In genomic region chr11:63871962-63872832, GRCh38 we compare ENCODE assay signal across 8 cellular contexts. TPM values are rescaled to one million over a fixed set of nuclear protein-coding genes. Genes with fewer than 3 reads are reported as not detected.
A peak's percentile ranks its signal among the peaks of the same experiment; 100 is the strongest.
DNase-seq lines count a peak whose midpoint lies in the region; ATAC-seq and TF ChIP-seq lines count a peak whose summit lies in the region.

No MANE protein-coding gene starts in this region.

- CTCF ChIA-PET in A673 (lab: Charles Lee), result interaction anchor here (0.6 to 1.2 kb wide), 2 partner anchors 45 to 104 kb away, joined by 5 to 6 read pairs; partner anchors contain the start of gene ZFTA
- CTCF ChIA-PET in GM10248 (lab: Yijun Ruan, JAX), result interaction anchor here (0.7 to 9.3 kb wide), 16 partner anchors 8 to 104 kb away, joined by 3 to 95 read pairs (median 4); partner anchors contain the start of genes MARK2 and ZFTA
- CTCF ChIA-PET in HEK293 (lab: Yijun Ruan, JAX), result interaction anchor here (0.6 to 5.1 kb wide), 7 partner anchors 11 to 280 kb away, joined by 3 to 42 read pairs (median 4); no protein-coding TSS in a partner anchor

- H3K27ac ChIP-seq in A673 (ENCODE audit: low read depth, low read length, poor library complexity, severe bottlenecking) (peak overlapping the region; percentile 18), HEK293 (ENCODE audit: extremely low read depth, low read depth, low read length) (no peak overlapping the region), coronary artery (peak overlapping the region; percentile 20 to 65), left lung (peak overlapping the region; percentile 48 to 76)

- H3K9me3 ChIP-seq in A673 (ENCODE audit: low read depth, low read length, poor library complexity, severe bottlenecking) (no peaks in the 10 kb centered on the region), HEK293 (ENCODE audit: control insufficient read depth, insufficient read depth, low read depth, low read length) (no peaks in the 10 kb centered on the region), left lung (no peaks in the 10 kb centered on the region)

- no peak overlapping the region for H3K4me3 ChIP-seq in A673 (ENCODE audit: low read depth, low read length, poor library complexity, severe bottlenecking)
- H3K4me3 ChIP-seq in HEK293 (ENCODE audit: low read depth, low read length), result no peak overlapping the region
- H3K4me3 ChIP-seq in LNCaP clone FGC (ENCODE audit: low read depth, low read length), result peak overlapping the region; percentile 36
- H3K4me3 ChIP-seq in coronary artery, result no peak overlapping the region
- no peak overlapping the region for H3K4me3 ChIP-seq in left lung

- intact Hi-C loops in A673 (cut with micrococcal nuclease; ENCODE audit: unreplicated experiment), result no loop called here
- intact Hi-C loops in left lung (cut with DNase I), result no loop called here

- TF ChIP-seq CTCF in A673 (conservative IDR thresholded peaks at IDR 0.05; ENCODE audit: low read depth, low read length) (peak; percentile 63), GM10248 (IDR thresholded peaks at IDR 0.05; ENCODE audit: control extremely low read depth, extremely low read depth, low read depth, missing control alignments) (peak; percentile 79), HEK293 (tag by site-specific recombination; IDR thresholded peaks at IDR 0.05) (peak; percentile 37; the same call in 1 of the 2 replicates), LNCaP clone FGC (IDR thresholded peaks at IDR 0.05; ENCODE audit: control insufficient read depth, extremely low read depth, insufficient read depth) (peak; percentile 73), coronary artery (IDR thresholded peaks at IDR 0.05) (no peak), left lung (IDR thresholded peaks at IDR 0.05) (peak in 1 of 2 donors; percentile 60)

- H3K36me3 ChIP-seq in A673 (ENCODE audit: insufficient read depth, low read length, poor library complexity, severe bottlenecking), result no peaks in the 10 kb centered on the region
- H3K36me3 ChIP-seq in HEK293 (ENCODE audit: control insufficient read depth in 2 of 2, insufficient read depth in 1 of 2, low read length in 2 of 2), result peaks cover 0 to 5% of the 10 kb centered on the region in 2 experiments; a peak in 1 of 3 replicates
- no peaks in the 10 kb centered on the region for H3K36me3 ChIP-seq in left lung

- no TSS peak for BruUV-seq in A673 (replicated peaks; lab: Mats Ljungman, UMichigan)

- no peaks in the 10 kb centered on the region for H3K27me3 ChIP-seq in A673 (replicated peaks; ENCODE audit: insufficient read depth, low read depth, low read length, poor library complexity)
- no peaks in the 10 kb centered on the region for H3K27me3 ChIP-seq in left lung

- peak; percentile 95 for ATAC-seq in left lung

- POLR2A ChIA-PET in A673 (lab: Charles Lee; ENCODE audit: low non-redundant PET) (interaction anchor here (0.6 to 0.7 kb wide), 2 partner anchors 180 to 231 kb away, joined by 3 read pairs; no protein-coding TSS in a partner anchor), GM10248 (lab: Yijun Ruan, JAX) (interaction anchor here (0.5 kb wide), 2 partner anchors 34 to 105 kb away, joined by 4 read pairs; partner anchors contain the start of gene MARK2), HEK293 (lab: Yijun Ruan, JAX) (interaction anchor here (0.9 to 1.5 kb wide), 4 partner anchors 19 to 34 kb away, joined by 4 to 7 read pairs (median 4); partner anchors contain the start of gene MARK2)

- H3K4me1 ChIP-seq in A673 (ENCODE audit: insufficient read depth, low read length, poor library complexity, severe bottlenecking), result peaks cover 19% of the 10 kb centered on the region
- H3K4me1 ChIP-seq in HEK293 (ENCODE audit: control insufficient read depth, insufficient read depth, low read length), result peaks cover 7% of the 10 kb centered on the region
- H3K4me1 ChIP-seq in left lung, result peaks cover 53 to 84% of the 10 kb centered on the region in 2 donors

- peak; percentile 83 for DNase-seq in A673 (ENCODE audit: low spot score)
- DNase-seq in GM10248 (ENCODE audit: extremely low spot score), result peak; percentile 88
- DNase-seq in LNCaP clone FGC (ENCODE audit: low read depth), result peak; percentile 94
- peak in 3 of 5 experiments; percentile 3 to 72 (median 45) for DNase-seq in T-helper 2 cell
- peak; percentile 92 for DNase-seq in coronary artery (ENCODE audit: low spot score)
- peak in 1 of 2 donors; percentile 93 for DNase-seq in left lung
- DNase-seq in stimulated activated CD8-positive, alpha-beta memory T cell treated with anti-CD3 and anti-CD28 coated beads, Interleukin-4, amount 100 ng/mL, for 48 hours, result peak; percentile 53

TF ChIP-seq in HEK293, 187 proteins besides CTCF, POLR2A, EP300 and RAD21 (continues in another document):
- no peak for TF ChIP-seq MZF1 (tag by site-specific recombination; IDR thresholded peaks at IDR 0.05; ENCODE audit: borderline replicate concordance)
- TF ChIP-seq ZNF785 (tag by site-specific recombination; IDR thresholded peaks at IDR 0.05), result no peak
- no peak for TF ChIP-seq ZNF670 (tag by site-specific recombination; IDR thresholded peaks at IDR 0.05; ENCODE audit: low read depth)
- TF ChIP-seq ZNF112 (tag by site-specific recombination; IDR thresholded peaks at IDR 0.05), result no peak
- TF ChIP-seq ZNF513 (tag by site-specific recombination; IDR thresholded peaks at IDR 0.05), result no peak
- peak; percentile 66; the same call in 1 of the 2 replicates for TF ChIP-seq IKZF3 (tag by site-specific recombination; IDR thresholded peaks at IDR 0.05)
- TF ChIP-seq ZNF704 (tag by site-specific recombination; IDR thresholded peaks at IDR 0.05), result no peak
- peak; percentile 37; the same call in 1 of the 2 replicates for TF ChIP-seq ZEB2 (tag by site-specific recombination; IDR thresholded peaks at IDR 0.05)
- TF ChIP-seq SCRT1 (tag by site-specific recombination; IDR thresholded peaks at IDR 0.05; ENCODE audit: borderline replicate concordance), result no peak
- TF ChIP-seq BCL11B (tag by site-specific recombination; IDR thresholded peaks at IDR 0.05; ENCODE audit: low read depth), result no peak
- TF ChIP-seq KLF7 (tag by site-specific recombination; IDR thresholded peaks at IDR 0.05; ENCODE audit: borderline replicate concordance), result no peak
- 0 out of 2 replicates have a peak, but pooled peaks have one; percentile 69 for TF ChIP-seq TRIM28 (IDR thresholded peaks at IDR 0.05; ENCODE audit: borderline replicate concordance, low read length)
- no peak for TF ChIP-seq ZNF121 (tag by site-specific recombination; IDR thresholded peaks at IDR 0.05)
- no peak for TF ChIP-seq ZNF214 (tag by site-specific recombination; IDR thresholded peaks at IDR 0.05; ENCODE audit: borderline replicate concordance)
- no peak for TF ChIP-seq ZNF585B (tag by site-specific recombination; IDR thresholded peaks at IDR 0.05)
- TF ChIP-seq OVOL3 (tag by site-specific recombination; IDR thresholded peaks at IDR 0.05), result no peak
- peak; percentile 22; the same call in 1 of the 2 replicates for TF ChIP-seq SP3 (tag by site-specific recombination; IDR thresholded peaks at IDR 0.05)
- no peak for TF ChIP-seq ZNF138 (tag by site-specific recombination; IDR thresholded peaks at IDR 0.05; ENCODE audit: borderline replicate concordance)
- no peak for TF ChIP-seq ZNF24 (tag by site-specific recombination; IDR thresholded peaks at IDR 0.05)
- no peak for TF ChIP-seq INSM2 (tag by site-specific recombination; IDR thresholded peaks at IDR 0.05)
- TF ChIP-seq ZNF629 (tag by site-specific recombination; IDR thresholded peaks at IDR 0.05), result no peak
- TF ChIP-seq ZNF274 (IDR thresholded peaks at IDR 0.05; ENCODE audit: low read length), result no peak
- no peak for TF ChIP-seq ZNF274 (tag by site-specific recombination; IDR thresholded peaks at IDR 0.05; ENCODE audit: borderline replicate concordance)

RNA-seq across cellular contexts. Expression of gene MARK2, which starts 33.3 kb away (rescaled TPM):
- total RNA-seq in A673 (2021), result 54.9 and 61.7 TPM in 2 replicates
- 10 to 100 TPM; 38.9 to 45.5 TPM for total RNA-seq in left lung

RNA-seq across cellular contexts. Expression of gene RCOR2, which starts 44.8 kb away (rescaled TPM):
- 3.9 and 7.6 TPM in 2 replicates for total RNA-seq in A673 (2021)
- 1 to 10 TPM in 1 of 2 donors, under 1 TPM in 1; 0.45 to 1.4 TPM for total RNA-seq in left lung

RNA-seq across cellular contexts. Expression of gene SPINDOC, which starts 58.9 kb away (rescaled TPM):
- total RNA-seq in A673 (2021) (91.1 and 94.5 TPM in 2 replicates), left lung (10 to 100 TPM; 20.3 to 21.7 TPM)
